Comparison of ENCODE assay signal across 8 cellular contexts in the genomic region with DNA sequence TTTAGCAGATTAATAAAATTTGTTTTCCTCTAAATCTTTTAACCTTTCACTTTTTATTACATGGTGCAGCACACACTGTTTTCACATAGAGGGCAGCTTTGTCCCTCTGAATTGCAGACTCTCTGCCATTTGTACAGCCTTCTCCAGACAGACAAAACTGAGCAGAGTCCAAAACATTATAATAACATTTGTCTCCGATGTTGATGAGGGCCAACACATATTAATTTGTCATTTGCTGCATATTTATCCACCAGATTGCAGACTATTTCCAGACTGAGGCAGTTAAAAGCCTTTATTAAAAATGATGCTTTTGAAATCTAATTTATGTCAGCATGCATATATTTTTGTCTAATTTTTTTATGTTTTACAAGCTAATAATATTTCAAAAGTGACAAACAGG.
DNase-seq lines count a peak whose midpoint lies in the region; ATAC-seq and TF ChIP-seq lines count a peak whose summit lies in the region.

No MANE protein-coding gene starts in this region.

- CTCF ChIA-PET in PC-3 (lab: Charles Lee): interaction anchor here (0.6 kb wide), 1 partner anchor 383 kb away, joined by 3 read pairs; no protein-coding TSS in a partner anchor
- CTCF ChIA-PET in CD4-positive, alpha-beta T cell (lab: Charles Lee): no interaction called here

- no peak for TF ChIP-seq EP300 in esophagus muscularis mucosa (IDR thresholded peaks at IDR 0.05)

- no peaks in the 10 kb centered on the region for H3F3A ChIP-seq in PC-3 (ENCODE audit: low read length, unreplicated experiment)

- no peak overlapping the region for H3K9ac ChIP-seq in PC-3 (ENCODE audit: low read length)

- no peaks in the 10 kb centered on the region for H3K36me3 Mint-ChIP-seq in CD4-positive, alpha-beta T cell (ENCODE audit: low read depth)

- no peaks in the 10 kb centered on the region for H3K9me2 ChIP-seq in PC-3 (replicated peaks; ENCODE audit: low read length)

- no peaks in the 10 kb centered on the region for H3K79me2 ChIP-seq in PC-3 (ENCODE audit: low read length)

- H3K27me3 Mint-ChIP-seq in CD4-positive, alpha-beta T cell: no peaks in the 10 kb centered on the region

- BruUV-seq in PC-3 (replicated peaks; lab: Mats Ljungman, UMichigan): no TSS peak

- H3K27me3 ChIP-seq in PC-3 (ENCODE audit: low read length) (no peaks in the 10 kb centered on the region), esophagus muscularis mucosa (no peaks in the 10 kb centered on the region)
- H3K27me3 ChIP-seq in CD4-positive, alpha-beta T cell (ENCODE audit: control insufficient read depth, insufficient read depth, low read length): no peaks in the 10 kb centered on the region

- 3% methylated on average over 1 of the region's 1 CpG for WGBS in esophagus muscularis mucosa

- intact Hi-C loops in PC-3 (cut with micrococcal nuclease) (loop anchor here (1.0 to 10.0 kb wide), 5 partner anchors 234 to 1133 kb away; no protein-coding TSS in a partner anchor), esophagus muscularis mucosa (cut with DNase I) (no loop called here)
- intact Hi-C loops in CD4-positive, alpha-beta T cell (cut with DNase I, micrococcal nuclease): no loop called here

- no peak overlapping the region for H3K4me2 ChIP-seq in PC-3 (ENCODE audit: low read length)

- no peak overlapping the region for H3K4me3 ChIP-seq in PC-3 (ENCODE audit: low read length)
- H3K4me3 ChIP-seq in epithelial cell of proximal tubule (ENCODE audit: low read depth, low read length): no peak overlapping the region
- no peak overlapping the region for H3K4me3 ChIP-seq in esophagus muscularis mucosa

- H3K4me3 Mint-ChIP-seq in CD4-positive, alpha-beta T cell: no peak overlapping the region

- no peaks in the 10 kb centered on the region for H3K36me3 ChIP-seq in PC-3 (ENCODE audit: low read depth, low read length)
- no peaks in the 10 kb centered on the region for H3K36me3 ChIP-seq in esophagus muscularis mucosa

- TF ChIP-seq POLR2A in esophagus muscularis mucosa (IDR thresholded peaks at IDR 0.05; ENCODE audit: low read depth): no peak

- H3K27ac ChIP-seq in PC-3 (ENCODE audit: low read length): no peak overlapping the region
- H3K27ac ChIP-seq in esophagus muscularis mucosa (replicated peaks in 1 of 4): no peak overlapping the region
- no peak overlapping the region for H3K27ac ChIP-seq in CD4-positive, alpha-beta T cell (ENCODE audit: low read depth, low read length)

- H3K9me3 ChIP-seq in PC-3 (ENCODE audit: low read length) (no peaks in the 10 kb centered on the region), esophagus muscularis mucosa (no peaks in the 10 kb centered on the region)
- no peaks in the 10 kb centered on the region for H3K9me3 ChIP-seq in CD4-positive, alpha-beta T cell (ENCODE audit: control insufficient read depth, low read length)

- ATAC-seq in PC-3: peak; percentile 55
- no peak for ATAC-seq in HG03460 (IDR thresholded peaks at IDR 0.05; ENCODE audit: unreplicated experiment)
- ATAC-seq in CD4-positive, alpha-beta T cell (ENCODE audit: poor library complexity): no peak

- DNase-seq in DMS153 treated with DMSO at 0.1 percent for 48 hours (lab: John Stamatoyannopoulos, UW; ENCODE audit: unreplicated experiment): peak; percentile 3
- no peak for DNase-seq in DMS153 (lab: John Stamatoyannopoulos, UW)
- peak; percentile 38 for DNase-seq in PC-3
- no peak for DNase-seq in epithelial cell of proximal tubule (ENCODE audit: low read depth)
- DNase-seq in putamen (ENCODE audit: low spot score): peak; percentile 8
- no peak for DNase-seq in esophagus muscularis mucosa (ENCODE audit: extremely low spot score)
- DNase-seq in CD4-positive, alpha-beta T cell: no peak

- 0 out of 2 replicates have a peak overlapping the region, but pooled peaks have one; percentile 45 for H2AFZ ChIP-seq in PC-3 (ENCODE audit: low read length)

- H3K4me1 Mint-ChIP-seq in CD4-positive, alpha-beta T cell (ENCODE audit: low read depth): no peaks in the 10 kb centered on the region

- H4K20me1 ChIP-seq in PC-3 (ENCODE audit: low read length): no peaks in the 10 kb centered on the region

- POLR2A ChIA-PET in PC-3 (lab: Charles Lee; ENCODE audit: unreplicated experiment): no interaction called here
- POLR2A ChIA-PET in CD4-positive, alpha-beta T cell (lab: Charles Lee): no interaction called here

- H3K9me3 Mint-ChIP-seq in CD4-positive, alpha-beta T cell: no peaks in the 10 kb centered on the region

- peaks cover 25% of the 10 kb centered on the region for H3K4me1 ChIP-seq in PC-3 (ENCODE audit: insufficient read depth, low read length)
- H3K4me1 ChIP-seq in esophagus muscularis mucosa: no peaks in the 10 kb centered on the region

- TF ChIP-seq CTCF in PC-3 (conservative IDR thresholded peaks at IDR 0.05; ENCODE audit: low read depth, low read length): peak; percentile 69
- peak; percentile 73 for TF ChIP-seq CTCF in epithelial cell of proximal tubule (conservative IDR thresholded peaks at IDR 0.05; ENCODE audit: low read depth, low read length)
- peak in 1 of 3 experiments; percentile 13 for TF ChIP-seq CTCF in esophagus muscularis mucosa (IDR thresholded peaks at IDR 0.05)
- TF ChIP-seq CTCF in CD4-positive, alpha-beta T cell (IDR thresholded peaks at IDR 0.05): no peak

- H3K27ac Mint-ChIP-seq in CD4-positive, alpha-beta T cell: no peak overlapping the region

Comparison
In these comparisons a context has a peak if more than half of its experiments do, and no peak if none do; other contexts are left out.
1. DNase-seq: peak in DMS153 treated with DMSO at 0.1 percent for 48 hours (single experiment), PC-3 (single experiment) and putamen (single experiment); none in DMS153 (single experiment), epithelial cell of proximal tubule (single experiment), esophagus muscularis mucosa (single experiment) and CD4-positive, alpha-beta T cell (0 of 10).